In genomic region chr12:1500095-1500801, GRCh38 we compare ENCODE assay signal across 1 cellular context.
A peak's percentile ranks its signal among the peaks of the same experiment; 100 is the strongest.
TF ChIP-seq lines count a peak whose summit lies in the region.

No MANE protein-coding gene starts in this region.

TF ChIP-seq in K562, 482 proteins besides CTCF, POLR2A, EP300 and RAD21 (continued from another document and continues in another):
- TF ChIP-seq MAFG (tag; conservative IDR thresholded peaks at IDR 0.05) (peak; percentile 94), RERE (CRISPR knock-in tag; IDR thresholded peaks at IDR 0.05; ENCODE audit: borderline replicate concordance) (no peak), ASH1L (IDR thresholded peaks at IDR 0.05; ENCODE audit: borderline replicate concordance, low read depth, partially characterized antibody) (no peak), TFAM (CRISPR knock-in tag; conservative IDR thresholded peaks at IDR 0.05) (no peak), ATF6 (CRISPR knock-in tag; IDR thresholded peaks at IDR 0.05) (no peak), ETV1 (tag; conservative IDR thresholded peaks at IDR 0.05; ENCODE audit: low read depth) (0 out of 2 replicates have a peak, but pooled peaks have one; percentile 49), ZNF79 (CRISPR knock-in tag; IDR thresholded peaks at IDR 0.05; ENCODE audit: low read depth) (no peak), BCL6 (CRISPR knock-in tag; IDR thresholded peaks at IDR 0.05) (no peak), ZNF165 (CRISPR knock-in tag; IDR thresholded peaks at IDR 0.05; ENCODE audit: borderline replicate concordance) (no peak), TGIF2 (CRISPR knock-in tag; IDR thresholded peaks at IDR 0.05) (no peak), CC2D1A (IDR thresholded peaks at IDR 0.05) (no peak), PATZ1 (CRISPR knock-in tag; IDR thresholded peaks at IDR 0.05; ENCODE audit: borderline replicate concordance) (no peak), SNIP1 (IDR thresholded peaks at IDR 0.05; ENCODE audit: low read depth) (no peak), KLF16 (IDR thresholded peaks at IDR 0.05) (no peak), ZNF77 (CRISPR knock-in tag; IDR thresholded peaks at IDR 0.05) (no peak), MXI1 (IDR thresholded peaks at IDR 0.05; ENCODE audit: low read depth, low read length) (no peak), SRSF1 (IDR thresholded peaks at IDR 0.05; ENCODE audit: low read depth, low read length) (no peak), SIN3A (IDR thresholded peaks at IDR 0.05; ENCODE audit: borderline replicate concordance in 2 of 2, control insufficient read depth in 1 of 2, low read depth in 2 of 2, low read length in 2 of 2) (no peak), ZNF778 (CRISPR knock-in tag; IDR thresholded peaks at IDR 0.05) (no peak), U2AF1 (optimal IDR thresholded peaks at IDR 0.05; ENCODE audit: low read depth, low read length) (no peak), TBL1XR1 (IDR thresholded peaks at IDR 0.05; ENCODE audit: low read length in 2 of 2) (no peak), HINFP (tag; conservative IDR thresholded peaks at IDR 0.05; ENCODE audit: low read depth) (no peak), PTTG1 (tag; IDR thresholded peaks at IDR 0.05; ENCODE audit: low read depth) (no peak), ZNF124 (CRISPR knock-in tag; IDR thresholded peaks at IDR 0.05) (no peak), NRF1 (conservative IDR thresholded peaks at IDR 0.05 in 1 of 2, IDR thresholded peaks at IDR 0.05 in 1 of 2) (peak; percentile 54 to 58), CBFA2T3 (IDR thresholded peaks at IDR 0.05) (peak; percentile 76), SNAPC5 (CRISPR knock-in tag; IDR thresholded peaks at IDR 0.05) (no peak), MCM7 (IDR thresholded peaks at IDR 0.05) (no peak), ZFX (CRISPR knock-in tag; IDR thresholded peaks at IDR 0.05) (peak; percentile 94), SREBF1 (IDR thresholded peaks at IDR 0.05; ENCODE audit: borderline replicate concordance, low read depth, low read length) (no peak), GATAD2B (IDR thresholded peaks at IDR 0.05; ENCODE audit: borderline replicate concordance) (no peak), REST (CRISPR knock-in tag; IDR thresholded peaks at IDR 0.05; ENCODE audit: low read depth) (no peak)
